Comparison of ENCODE assay signal across 8 cellular contexts in the genomic region with DNA sequence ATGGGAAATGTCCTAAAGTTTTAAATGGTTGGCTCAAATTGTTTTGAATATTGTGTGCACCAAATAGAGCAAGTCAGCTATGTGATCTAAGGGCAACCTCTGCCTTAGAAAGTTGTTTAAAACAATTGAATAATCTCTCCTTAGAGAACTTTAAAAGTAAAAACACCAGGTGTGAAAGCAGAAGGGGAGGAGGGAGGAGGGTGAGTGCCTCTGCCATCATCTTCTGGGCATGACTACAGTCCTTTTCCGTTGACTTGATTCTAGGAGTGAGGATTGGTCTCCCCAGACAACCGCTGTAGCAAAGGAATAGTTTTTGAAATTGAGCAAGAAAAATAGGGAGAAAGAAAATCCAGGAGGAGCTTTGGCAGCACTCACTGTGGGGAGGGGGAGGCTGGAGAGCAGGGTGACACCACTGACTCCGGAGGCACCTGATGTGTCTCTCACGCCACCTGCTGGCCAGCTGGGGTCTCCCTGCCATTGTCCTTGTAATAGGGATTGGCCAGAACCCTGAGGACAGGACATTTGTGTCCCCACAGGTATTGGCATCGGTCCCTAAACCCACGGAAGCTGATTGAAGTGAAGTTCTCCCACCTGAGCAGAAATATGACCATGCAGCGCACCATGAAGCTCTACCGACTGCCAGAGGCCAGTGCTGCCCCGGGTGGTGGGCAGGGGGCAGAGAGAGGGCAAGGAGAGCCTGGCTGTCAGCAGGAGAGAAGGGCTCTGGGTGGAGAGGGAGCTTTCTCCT. TPM values are rescaled to one million over a fixed set of nuclear protein-coding genes. Genes with fewer than 3 reads are reported as not detected.
DNase-seq lines count a peak whose midpoint lies in the region; ATAC-seq and TF ChIP-seq lines count a peak whose summit lies in the region.

No MANE protein-coding gene starts in this region.

- no peak overlapping the region for H4K8ac ChIP-seq in H9 (replicated peaks; ENCODE audit: insufficient read length, low read depth, low read length)

- no CpG with 5 or more reads among the region's 9 CpGs for WGBS in H9 (ENCODE audit: extremely low coverage, insufficient read length, low lambda C conversion rate)
- 46 to 47% methylated on average over 9 of the region's 9 CpGs for WGBS in lower leg skin, 2 donors

- CTCF ChIA-PET in activated CD4-positive, alpha-beta memory T cell treated with anti-CD3 and anti-CD28 coated beads, Interleukin-2, amount 10 ng/mL, durations not matched to agents 7 days and 5 days (lab: Charles Lee): interaction anchor here (0.7 to 3.5 kb wide), 18 partner anchors 10 to 233 kb away, joined by 3 to 26 read pairs (median 4); partner anchors contain the start of genes ACBD4, DCAKD and EFTUD2

- H2AFZ ChIP-seq in H9 (ENCODE audit: low read length): no peak overlapping the region

- H3K4me3 Mint-ChIP-seq in H9: 0 out of 5 replicates have a peak overlapping the region, but pooled peaks of 1 of the 2 experiments have one; percentile 16
- H3K4me3 Mint-ChIP-seq in activated CD4-positive, alpha-beta memory T cell treated with anti-CD3 and anti-CD28 coated beads, Interleukin-2, amount 10 ng/mL, durations not matched to agents 7 days and 5 days: no peak overlapping the region

- no peak overlapping the region for H3K4ac ChIP-seq in H9 (ENCODE audit: low read depth, low read length)

- no peak overlapping the region for H3K14ac ChIP-seq in H9 (ENCODE audit: insufficient read depth, low read length)

- H4K91ac ChIP-seq in H9 (ENCODE audit: insufficient read length, low read depth, low read length): no peak overlapping the region

- H3K9ac ChIP-seq in H9 (ENCODE audit: extremely low read depth, insufficient read length, low read length): no peak overlapping the region

- H3K4me1 ChIP-seq in H9 (ENCODE audit: insufficient read depth, low read length): no peaks in the 10 kb centered on the region

- no peak overlapping the region for H4K5ac ChIP-seq in H9 (ENCODE audit: insufficient read length, low read depth, low read length)

- H3K56ac ChIP-seq in H9 (ENCODE audit: insufficient read length, low read depth, low read length): no peak overlapping the region

- peaks cover 0 to 7% of the 10 kb centered on the region in 2 experiments; a peak in 2 of 4 replicates for H3K4me1 Mint-ChIP-seq in H9
- no peaks in the 10 kb centered on the region for H3K4me1 Mint-ChIP-seq in activated CD4-positive, alpha-beta memory T cell treated with anti-CD3 and anti-CD28 coated beads, Interleukin-2, amount 10 ng/mL, durations not matched to agents 7 days and 5 days

- no peak overlapping the region for H2BK5ac ChIP-seq in H9 (ENCODE audit: insufficient read length, low read length)

- H2BK120ac ChIP-seq in H9 (ENCODE audit: low read depth, low read length, poor library complexity, severe bottlenecking): no peak overlapping the region

- H3K4me2 ChIP-seq in H9 (ENCODE audit: insufficient read depth, insufficient read length, low read length): no peak overlapping the region

- no peak overlapping the region for H3K23ac ChIP-seq in H9 (ENCODE audit: insufficient read length, low read depth, low read length)

- no peaks in the 10 kb centered on the region for H3K79me1 ChIP-seq in H9 (ENCODE audit: insufficient read depth, low read depth, low read length, poor library complexity, severe bottlenecking)

- H3K4me3 ChIP-seq in lower leg skin (ENCODE audit: low read depth, poor library complexity, severe bottlenecking): no peak overlapping the region

- peak; percentile 58 for DNase-seq in AG09319 (ENCODE audit: extremely low read depth, low read depth)
- DNase-seq in H9: peak; percentile 96
- DNase-seq in NCI-H526 (lab: John Stamatoyannopoulos, UW): peak; percentile 38 to 91
- DNase-seq in activated CD4-positive, alpha-beta memory T cell treated with anti-CD3 and anti-CD28 coated beads, Interleukin-2, amount 10 ng/mL, durations not matched to agents 7 days and 5 days: peak; percentile 79
- DNase-seq in dermis blood vessel endothelial cell: peak; percentile 88
- DNase-seq in lower leg skin (ENCODE audit: low spot score in 2 of 2): peak; percentile 87 to 98
- peak; percentile 46 to 75 (median 65) for DNase-seq in stimulated activated CD4-positive, alpha-beta T cell treated with anti-CD3 and anti-CD28 coated beads, TNF-alpha, amount 100 ng/mL, for 48 hours (ENCODE audit: low read depth in 3 of 3)

- no peaks in the 10 kb centered on the region for H3K9me3 Mint-ChIP-seq in H9
- no peaks in the 10 kb centered on the region for H3K9me3 Mint-ChIP-seq in activated CD4-positive, alpha-beta memory T cell treated with anti-CD3 and anti-CD28 coated beads, Interleukin-2, amount 10 ng/mL, durations not matched to agents 7 days and 5 days

- H3K9me3 ChIP-seq in H9 (ENCODE audit: control insufficient read depth, low read depth, low read length): no peaks in the 10 kb centered on the region

- ATAC-seq in GM18520 (IDR thresholded peaks at IDR 0.05; ENCODE audit: unreplicated experiment): no peak

- H2BK15ac ChIP-seq in H9 (ENCODE audit: low read depth, low read length): no peak overlapping the region

- H4K20me1 ChIP-seq in H9 (ENCODE audit: control insufficient read depth, insufficient read depth, insufficient read length): no peaks in the 10 kb centered on the region

- no peaks in the 10 kb centered on the region for H3K27me3 Mint-ChIP-seq in H9 (ENCODE audit: low read depth)
- no peaks in the 10 kb centered on the region for H3K27me3 Mint-ChIP-seq in activated CD4-positive, alpha-beta memory T cell treated with anti-CD3 and anti-CD28 coated beads, Interleukin-2, amount 10 ng/mL, durations not matched to agents 7 days and 5 days

- POLR2A ChIA-PET in activated CD4-positive, alpha-beta memory T cell treated with anti-CD3 and anti-CD28 coated beads, Interleukin-2, amount 10 ng/mL, durations not matched to agents 7 days and 5 days (lab: Charles Lee): interaction anchor here (0.6 to 1.1 kb wide), 3 partner anchors 38 to 178 kb away, joined by 3 to 5 read pairs (median 3); partner anchors contain the start of gene NMT1

- H3K79me2 ChIP-seq in H9 (ENCODE audit: insufficient read depth, low read length): no peaks in the 10 kb centered on the region; the same call in 1 of the 2 replicates

- intact Hi-C loops in lower leg skin (cut with DNase I; ENCODE audit: low total_unique reads): loop anchor here (10.0 kb wide), 1 partner anchor 74 kb away; no protein-coding TSS in a partner anchor

- no peak overlapping the region for H2BK20ac ChIP-seq in H9 (ENCODE audit: low read depth, low read length, poor library complexity, severe bottlenecking)

- no peak overlapping the region for H2AK5ac ChIP-seq in H9 (ENCODE audit: insufficient read length, low read length)

- no peak for TF ChIP-seq POLR2A in lower leg skin (IDR thresholded peaks at IDR 0.05)

- H3K27ac ChIP-seq in H9 (ENCODE audit: insufficient read length, low read depth, low read length): no peak overlapping the region

- no peak overlapping the region for H2BK12ac ChIP-seq in H9 (ENCODE audit: insufficient read length, low read depth, low read length)

- H3K18ac ChIP-seq in H9 (ENCODE audit: insufficient read length, low read depth, low read length): no peak overlapping the region

- H3K23me2 ChIP-seq in H9 (ENCODE audit: insufficient read length, low read depth, low read length, poor library complexity, severe bottlenecking): no peaks in the 10 kb centered on the region

- TF ChIP-seq CTCF in AG09319 (IDR thresholded peaks at IDR 0.05; ENCODE audit: low read depth, low read length): peak; percentile 89
- peak; percentile 96 for TF ChIP-seq CTCF in H9 (conservative IDR thresholded peaks at IDR 0.05)
- TF ChIP-seq CTCF in lower leg skin (IDR thresholded peaks at IDR 0.05): peak in 1 of 3 donors; percentile 31

- peak overlapping the region in 1 of 3 experiments; percentile 66; a peak in 1 of 7 replicates for H3K27ac Mint-ChIP-seq in H9
- H3K27ac Mint-ChIP-seq in activated CD4-positive, alpha-beta memory T cell treated with anti-CD3 and anti-CD28 coated beads, Interleukin-2, amount 10 ng/mL, durations not matched to agents 7 days and 5 days: no peak overlapping the region

- no peaks in the 10 kb centered on the region for H3K27me3 ChIP-seq in H9 (ENCODE audit: insufficient read depth, low read length)

- H3T11ph ChIP-seq in H9 (ENCODE audit: low read length): no peak overlapping the region

- H3K36me3 Mint-ChIP-seq in H9 (ENCODE audit: insufficient read depth in 1 of 3, low read depth in 3 of 3): peaks cover 54 to 89% (median 77%) of the 10 kb centered on the region in 3 experiments
- H3K36me3 Mint-ChIP-seq in activated CD4-positive, alpha-beta memory T cell treated with anti-CD3 and anti-CD28 coated beads, Interleukin-2, amount 10 ng/mL, durations not matched to agents 7 days and 5 days (ENCODE audit: low read depth): peaks cover 68% of the 10 kb centered on the region

RNA-seq across cellular contexts. Expression of gene PLCD3, which starts 33.3 kb away (rescaled TPM):
- total RNA-seq in H9 (2021) (41.6 and 48.5 TPM in 2 replicates), dermis blood vessel endothelial cell (51.3 and 51.4 TPM in 2 replicates), lower leg skin (100 to 1,000 TPM in 3 of 4 donors, 10 to 100 TPM in 1; 65.7 to 180 (median 105) TPM)
- 1 to 10 TPM; 2.7 to 3.1 TPM for total RNA-seq in activated CD4-positive, alpha-beta memory T cell treated with anti-CD3 and anti-CD28 coated beads, Interleukin-2, amount 10 ng/mL, durations not matched to agents 7 days and 5 days

RNA-seq across cellular contexts. Expression of gene ACBD4, which starts 36.4 kb away (rescaled TPM):
- 9.7 and 10.5 TPM in 2 replicates for total RNA-seq in H9 (2021)
- total RNA-seq in activated CD4-positive, alpha-beta memory T cell treated with anti-CD3 and anti-CD28 coated beads, Interleukin-2, amount 10 ng/mL, durations not matched to agents 7 days and 5 days: 10 to 100 TPM; 15.0 to 17.8 TPM
- 4.5 and 4.9 TPM in 2 replicates for total RNA-seq in dermis blood vessel endothelial cell
- 10 to 100 TPM in 2 of 4 donors, 1 to 10 TPM in 2; 8.2 to 14.9 (median 10.1) TPM for total RNA-seq in lower leg skin

RNA-seq across cellular contexts. Expression of gene NMT1, which starts 37.9 kb away (rescaled TPM):
- total RNA-seq in H9 (2021) (150 and 151 TPM in 2 replicates), dermis blood vessel endothelial cell (69.4 and 79.1 TPM in 2 replicates), lower leg skin (100 to 1,000 TPM in 1 of 4 donors, 10 to 100 TPM in 3; 37.3 to 101 (median 60.3) TPM)
- total RNA-seq in activated CD4-positive, alpha-beta memory T cell treated with anti-CD3 and anti-CD28 coated beads, Interleukin-2, amount 10 ng/mL, durations not matched to agents 7 days and 5 days: 100 to 1,000 TPM; 114 TPM

RNA-seq across cellular contexts. Expression of gene DCAKD, which starts 47.6 kb away (rescaled TPM):
- total RNA-seq in H9 (2021) (48.3 and 53.2 TPM in 2 replicates), dermis blood vessel endothelial cell (33.8 and 36.4 TPM in 2 replicates), lower leg skin (10 to 100 TPM; 47.9 to 70.2 (median 61.0) TPM)
- total RNA-seq in activated CD4-positive, alpha-beta memory T cell treated with anti-CD3 and anti-CD28 coated beads, Interleukin-2, amount 10 ng/mL, durations not matched to agents 7 days and 5 days: 10 to 100 TPM; 25.9 to 26.2 TPM

RNA-seq across cellular contexts. Expression of gene HEXIM1, which starts 49.2 kb away (rescaled TPM):
- total RNA-seq in H9 (2021) (32.4 and 33.0 TPM in 2 replicates), dermis blood vessel endothelial cell (7.0 and 11.0 TPM in 2 replicates), lower leg skin (10 to 100 TPM; 20.9 to 32.7 (median 25.0) TPM)
- total RNA-seq in activated CD4-positive, alpha-beta memory T cell treated with anti-CD3 and anti-CD28 coated beads, Interleukin-2, amount 10 ng/mL, durations not matched to agents 7 days and 5 days: 10 to 100 TPM; 35.0 to 35.8 TPM

Comparison
In these comparisons a context has a peak if more than half of its experiments do, and no peak if none do; other contexts are left out.
1. RNA of gene PLCD3, which starts 33.3 kb away (total RNA-seq): 65.7 to 180 TPM in lower leg skin, 51.3 to 51.4 TPM in dermis blood vessel endothelial cell and 41.6 to 48.5 TPM in H9; 2.7 to 3.1 TPM in activated CD4-positive, alpha-beta memory T cell treated with anti-CD3 and anti-CD28 coated beads, Interleukin-2, amount 10 ng/mL, durations not matched to agents 7 days and 5 days; every median in the first group is over 10 times any median in the second.
2. Peak in every context shown above with its lines, with median percentiles within 50 percentile points of each other: DNase-seq.